Comparison of ENCODE assay signal across 1 cellular context in genomic region chr2:85436836-85437487, GRCh38.
TF ChIP-seq lines count a peak whose summit lies in the region.

No MANE protein-coding gene starts in this region.

TF ChIP-seq in GM23338, 12 proteins besides CTCF, POLR2A, EP300 and RAD21 (continued from another document):
- TF ChIP-seq REST (IDR thresholded peaks at IDR 0.05; ENCODE audit: unreplicated experiment) (no peak), EZH2 (IDR thresholded peaks at IDR 0.05; ENCODE audit: low read depth, unreplicated experiment) (no peak), ZNF331 (CRISPR knock-in tag; IDR thresholded peaks at IDR 0.05; ENCODE audit: low read depth) (no peak), EZH2phosphoT487 (IDR thresholded peaks at IDR 0.05; ENCODE audit: unreplicated experiment) (no peak), POLR2AphosphoS5 (IDR thresholded peaks at IDR 0.05; ENCODE audit: low read depth) (no peak)
